8 cellular contexts compared by ENCODE assay signal in the genomic region with DNA sequence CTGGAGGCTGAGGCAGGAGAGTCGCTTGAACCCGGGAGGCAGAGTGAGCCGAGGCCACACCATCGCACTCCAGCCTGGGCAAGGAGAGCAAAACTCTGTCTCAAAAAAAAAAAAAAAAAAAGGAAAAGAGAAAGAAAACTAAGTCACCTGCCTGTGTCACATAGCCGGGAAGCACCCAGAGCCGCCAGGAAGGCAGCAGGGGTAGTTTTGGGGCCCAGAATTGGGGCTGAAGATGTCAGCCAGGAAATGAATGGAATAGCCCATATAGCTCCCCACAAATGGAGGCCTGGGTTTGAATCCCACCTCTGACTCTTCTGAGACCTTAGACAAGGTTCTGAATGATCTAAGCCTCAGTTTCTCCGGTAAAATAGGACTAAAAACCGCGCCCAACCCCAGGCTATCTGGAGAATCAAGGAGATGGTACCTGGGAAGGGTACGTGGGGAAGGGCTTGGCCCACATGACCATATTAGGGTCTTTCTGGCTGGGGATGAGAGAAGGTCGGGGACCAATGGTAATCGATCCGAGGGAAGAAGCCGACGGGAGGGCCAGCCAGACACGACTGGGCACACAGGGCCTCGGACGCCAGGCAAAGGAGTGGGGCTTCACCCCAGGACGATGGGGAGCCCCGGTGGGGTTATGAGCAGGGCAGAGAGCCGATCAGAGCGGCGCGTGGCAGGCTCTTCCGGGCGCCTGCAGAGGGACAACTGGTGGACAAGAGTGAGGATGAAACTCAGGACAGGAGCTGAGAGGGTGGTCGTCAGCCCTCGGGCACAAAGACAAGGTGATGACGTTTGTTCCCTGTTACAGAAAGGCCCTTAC. TPM values are rescaled to one million over a fixed set of nuclear protein-coding genes. Genes with fewer than 3 reads are reported as not detected.
DNase-seq lines count a peak whose midpoint lies in the region; ATAC-seq and TF ChIP-seq lines count a peak whose summit lies in the region.

No MANE protein-coding gene starts in this region.

- H3K4me1 Mint-ChIP-seq in T-cell: peaks cover 41 to 50% (median 46%) of the 10 kb centered on the region in 3 donors
- H3K4me1 Mint-ChIP-seq in progenitor cell of endocrine pancreas (ENCODE audit: low read depth): peaks cover 16% of the 10 kb centered on the region

- peaks cover 17 to 27% of the 10 kb centered on the region in 2 donors for H3K27me3 Mint-ChIP-seq in T-cell
- H3K27me3 Mint-ChIP-seq in progenitor cell of endocrine pancreas: peaks cover 7% of the 10 kb centered on the region

- H3K27ac ChIP-seq in foreskin keratinocyte: peak overlapping the region; percentile 68

- H3K27me3 ChIP-seq in foreskin keratinocyte: peaks cover 37% of the 10 kb centered on the region

- H3K4me3 Mint-ChIP-seq in T-cell (peak overlapping the region; percentile 73 to 80 (median 80)), progenitor cell of endocrine pancreas (ENCODE audit: low read depth) (peak overlapping the region; percentile 70)

- no peak for TF ChIP-seq CTCF in foreskin keratinocyte (conservative IDR thresholded peaks at IDR 0.05)
- no peak for TF ChIP-seq CTCF in progenitor cell of endocrine pancreas (IDR thresholded peaks at IDR 0.05; ENCODE audit: unreplicated experiment)

- ATAC-seq in Right ventricle myocardium inferior: peak; percentile 35
- peak; percentile 23 for ATAC-seq in HG03060 (IDR thresholded peaks at IDR 0.05; ENCODE audit: low read depth, unreplicated experiment)
- ATAC-seq in T-cell (replicated peaks in 1 of 4): peak; percentile 25 to 46 (median 36)
- ATAC-seq in foreskin keratinocyte: peak; percentile 2

- CTCF ChIA-PET in T-cell (lab: Charles Lee): interaction anchor here in 1 of 2 donors (0.5 to 1.5 kb wide), 9 partner anchors 14 to 140 kb away, joined by 3 to 7 read pairs (median 3); a partner anchor contains a TSS

- peaks cover 13% of the 10 kb centered on the region for H3K4me1 ChIP-seq in foreskin keratinocyte

- POLR2A ChIA-PET in T-cell (lab: Charles Lee): interaction anchor here in 1 of 2 donors (0.6 to 0.7 kb wide), 6 partner anchors 15 to 307 kb away, joined by 3 to 9 read pairs (median 4); a partner anchor contains a TSS

- H3K27ac Mint-ChIP-seq in T-cell (peak overlapping the region; percentile 69 to 79), progenitor cell of endocrine pancreas (peak overlapping the region; percentile 96)

- intact Hi-C loops in Right ventricle myocardium inferior (cut with DNase I): loop anchor here (10.0 kb wide), 1 partner anchor 108 kb away; no protein-coding TSS in a partner anchor
- intact Hi-C loops in cardiac septum (cut with DNase I): loop anchor here (2.0 kb wide), 1 partner anchor 50 kb away; no protein-coding TSS in a partner anchor

- DNase-seq in Right ventricle myocardium inferior (ENCODE audit: missing footprints) (no peak), cardiac septum (ENCODE audit: low spot score) (no peak), T-cell (peak in 8 of 34 experiments; percentile 16 to 35 (median 22)), foreskin keratinocyte (no peak), progenitor cell of endocrine pancreas (ENCODE audit: low spot score, unreplicated experiment) (no peak), T1000 (lab: John Stamatoyannopoulos, UW) (no peak)
- DNase-seq in stimulated activated CD4-positive, alpha-beta T cell treated with anti-CD3 and anti-CD28 coated beads, Interleukin-12 subunit alpha, Interleukin-12 subunit beta, amount 100 ng/mL, for 4 hours: no peak

- no peaks in the 10 kb centered on the region for H3K9me3 Mint-ChIP-seq in T-cell
- H3K9me3 Mint-ChIP-seq in progenitor cell of endocrine pancreas (ENCODE audit: low read depth): no peaks in the 10 kb centered on the region

- H3K36me3 Mint-ChIP-seq in T-cell (peaks cover 2% of the 10 kb centered on the region), progenitor cell of endocrine pancreas (ENCODE audit: insufficient read depth) (no peaks in the 10 kb centered on the region)

RNA-seq across cellular contexts. Expression of a gene that starts 14.4 kb away (rescaled TPM):
- total RNA-seq in Right ventricle myocardium inferior (85.9 TPM), cardiac septum (71.3 TPM), T-cell (10 to 100 TPM; 24.8 to 51.1 (median 41.5) TPM), foreskin keratinocyte (45.7 and 77.6 TPM in 2 replicates), progenitor cell of endocrine pancreas (80.2 and 84.3 TPM in 2 replicates)
- polyA plus RNA-seq in foreskin keratinocyte: 199 and 218 TPM in 2 replicates

RNA-seq across cellular contexts. Expression of a gene that starts 19.7 kb away (rescaled TPM):
- total RNA-seq in Right ventricle myocardium inferior (not detected), cardiac septum (0.19 TPM), T-cell (not detected), foreskin keratinocyte (not detected in 2 replicates), progenitor cell of endocrine pancreas (19.6 and 20.3 TPM in 2 replicates)
- 0.02 and 0.03 TPM in 2 replicates for polyA plus RNA-seq in foreskin keratinocyte

Comparison
In these comparisons a context has a peak if more than half of its experiments do, and no peak if none do; other contexts are left out.
1. RNA of a gene that starts 19.7 kb away (total RNA-seq): 19.6 to 20.3 TPM in progenitor cell of endocrine pancreas; 0.19 TPM in cardiac septum (single experiment), not detected in Right ventricle myocardium inferior (single experiment), not detected in T-cell and not detected in foreskin keratinocyte; every median in the first group is over 10 times any median in the second.
2. Peak in every context shown above with its lines, with median percentiles within 50 percentile points of each other: ATAC-seq.